8 cellular contexts compared by ENCODE assay signal in the genomic region with DNA sequence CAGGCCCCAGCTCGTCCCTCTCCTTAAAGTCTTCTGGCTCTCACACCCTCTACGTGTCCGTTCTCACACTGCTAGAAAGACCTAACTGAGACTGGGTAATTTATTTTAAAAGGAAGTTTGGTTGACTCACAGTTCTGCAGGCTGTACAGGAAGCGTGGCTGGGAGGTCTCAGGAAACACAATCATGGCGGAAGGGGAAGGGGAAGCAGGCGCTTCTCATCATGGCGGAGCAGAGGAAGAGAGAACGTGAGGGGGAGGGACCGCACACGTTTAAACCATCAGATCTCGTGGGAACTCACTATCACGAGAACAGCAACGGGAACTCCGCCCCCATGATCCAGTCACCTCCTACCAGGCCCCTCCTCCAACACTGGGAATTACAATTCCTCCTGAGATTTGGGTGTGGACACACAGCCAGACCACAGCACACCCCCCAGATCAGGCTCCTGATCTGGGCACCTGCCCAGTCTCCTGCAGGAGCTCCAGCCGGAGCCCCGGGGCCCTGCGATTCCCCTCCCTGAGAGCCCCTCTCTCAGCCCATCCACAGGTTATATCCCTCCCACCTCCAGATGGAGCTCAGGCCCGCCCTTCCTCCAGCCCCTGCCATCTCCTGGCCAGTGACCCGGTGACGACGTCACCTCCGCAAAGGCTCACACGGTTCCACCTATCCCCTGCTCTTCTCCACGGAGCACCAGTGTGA.
DNase-seq lines count a peak whose midpoint lies in the region; ATAC-seq, FAIRE-seq and TF ChIP-seq lines count a peak whose summit lies in the region.

No MANE protein-coding gene starts in this region.

- no peak overlapping the region for H3K18ac ChIP-seq in H1 (ENCODE audit: extremely low read depth, low read length)

- TF ChIP-seq EP300 in H1 (IDR thresholded peaks at IDR 0.05; ENCODE audit: borderline replicate concordance in 1 of 2, low read depth in 2 of 2, low read length in 2 of 2) = no peak

- CTCF ChIA-PET in H1 (lab: Charles Lee; ENCODE audit: partially characterized antibody) = interaction anchor here (0.5 to 0.6 kb wide), 3 partner anchors 212 to 389 kb away, joined by 3 to 5 read pairs (median 3); no protein-coding TSS in a partner anchor

- H2BK20ac ChIP-seq in H1 (ENCODE audit: low read length) = no peak overlapping the region

- no peak overlapping the region for H3K4ac ChIP-seq in H1 (replicated peaks; ENCODE audit: insufficient read length, low read depth, low read length)

- 91% methylated on average over 20 of the region's 24 CpGs; no CpG with 5 or more reads in 1 of the 2 experiments for whole genome bisulfite sequencing in H1 (ENCODE audit: extremely low coverage in 1 of 2, insufficient coverage in 1 of 2, insufficient read length in 1 of 2, insufficient replicate concordance in 2 of 2, low coverage in 1 of 2, low lambda C conversion rate in 2 of 2, missing lambda C conversion rate in 1 of 2), 2 experiments

- DNase-seq in activated CD4-positive, alpha-beta T cell treated with anti-CD3 and anti-CD28 coated beads for 24 hours (ENCODE audit: low read depth in 2 of 2) = peak; percentile 65 to 68
- no peak for DNase-seq in H1 (ENCODE audit: low read depth in 1 of 2, low spot score in 2 of 2)
- peak; percentile 59 to 80 for DNase-seq in stimulated activated CD4-positive, alpha-beta T cell treated with anti-CD3 and anti-CD28 coated beads, Interleukin-12 subunit alpha, Interleukin-12 subunit beta, amount 100 ng/mL, for 24 hours (ENCODE audit: low read depth in 2 of 2)
- no peak for DNase-seq in HFFc6
- no peak for DNase-seq in foreskin fibroblast
- no peak for DNase-seq in D341Med (ENCODE audit: low spot score)

- H3K4me1 ChIP-seq in H1 (replicated peaks in 1 of 4; ENCODE audit: control insufficient read depth in 3 of 4, insufficient read depth in 4 of 4, low read length in 3 of 4) = peaks cover 0 to 7% (median 4%) of the 10 kb centered on the region in 4 experiments; a peak in 5 of 7 replicates

- TF ChIP-seq CTCF in H1 (IDR thresholded peaks at IDR 0.05; ENCODE audit: control extremely low read depth in 1 of 3, insufficient read depth in 1 of 3, low read depth in 1 of 3, low read length in 3 of 3) = no peak
- no peak for TF ChIP-seq CTCF in HFFc6 (IDR thresholded peaks at IDR 0.05)
- no peak for TF ChIP-seq CTCF in foreskin fibroblast (IDR thresholded peaks at IDR 0.05; ENCODE audit: low read depth, low read length)

- no peaks in the 10 kb centered on the region for H3K79me2 ChIP-seq in H1 (ENCODE audit: control insufficient read depth in 1 of 2, insufficient read depth in 2 of 2, low read length in 2 of 2)

- no peak overlapping the region for H3K9ac ChIP-seq in H1 (replicated peaks in 1 of 4; ENCODE audit: extremely low read depth in 1 of 4, low read depth in 3 of 4, low read length in 3 of 4)

- H3K36me3 ChIP-seq in H1 (ENCODE audit: control insufficient read depth in 2 of 4, insufficient read depth in 4 of 4, low read length in 3 of 4) = no peaks in the 10 kb centered on the region

- H3K23me2 ChIP-seq in H1 (ENCODE audit: low read depth, low read length) = no peaks in the 10 kb centered on the region

- H3K56ac ChIP-seq in H1 (replicated peaks; ENCODE audit: insufficient read length, low read depth, low read length) = no peak overlapping the region

- POLR2A ChIA-PET in H1 (lab: Charles Lee; ENCODE audit: partially characterized antibody) = no interaction called here

- no peak overlapping the region for H2BK120ac ChIP-seq in H1 (replicated peaks; ENCODE audit: low read depth, low read length)

- H2BK5ac ChIP-seq in H1 (ENCODE audit: low read depth, low read length) = no peak overlapping the region

- no peak overlapping the region for H3K4me2 ChIP-seq in H1 (ENCODE audit: insufficient read depth in 1 of 2, low read depth in 2 of 2, low read length in 2 of 2)

- peaks cover 52% of the 10 kb centered on the region for H3K9me3 Mint-ChIP-seq in HFFc6

- H2AK5ac ChIP-seq in H1 (ENCODE audit: low read depth, low read length) = no peak overlapping the region

- no peak overlapping the region for H2BK15ac ChIP-seq in H1 (ENCODE audit: low read length)

- H4K5ac ChIP-seq in H1 (ENCODE audit: insufficient read length, low read depth, low read length) = no peak overlapping the region

- no peak overlapping the region for H2AFZ ChIP-seq in H1 (ENCODE audit: low read length)

- no peak overlapping the region for H3K23ac ChIP-seq in H1 (ENCODE audit: insufficient read length)

- H3K4me3 Mint-ChIP-seq in HFFc6 = no peak overlapping the region

- ATAC-seq in GM18502 (IDR thresholded peaks at IDR 0.05; ENCODE audit: poor library complexity, unreplicated experiment) (peak; percentile 65), HG03520 (IDR thresholded peaks at IDR 0.05; ENCODE audit: unreplicated experiment) (peak; percentile 55)

- no peak for TF ChIP-seq POLR2A in H1 (IDR thresholded peaks at IDR 0.05; ENCODE audit: control extremely low read depth in 1 of 2, low read depth in 2 of 2, low read length in 2 of 2)

- no peak overlapping the region for H4K91ac ChIP-seq in H1 (replicated peaks; ENCODE audit: insufficient read length, low read length)

- no peaks in the 10 kb centered on the region for H3K4me1 Mint-ChIP-seq in HFFc6 (ENCODE audit: low read depth)

- peak overlapping the region; percentile 11; the same call in 1 of the 2 replicates for H4K8ac ChIP-seq in H1 (ENCODE audit: extremely low read depth, insufficient read depth, low read length)

- no peak overlapping the region for H3K27ac ChIP-seq in H1 (ENCODE audit: low read depth, low read length)

- H3K27ac Mint-ChIP-seq in HFFc6 = no peak overlapping the region

- peak overlapping the region; percentile 50; the same call in 1 of the 2 replicates for H2BK12ac ChIP-seq in H1 (ENCODE audit: low read depth, low read length)

- TF ChIP-seq RAD21 in H1 (IDR thresholded peaks at IDR 0.05 in 1 of 2, conservative IDR thresholded peaks at IDR 0.05 in 1 of 2; ENCODE audit: low read depth in 2 of 2, low read length in 2 of 2) = no peak

- no peak overlapping the region for H3K4me3 ChIP-seq in H1 (ENCODE audit: extremely low read depth in 1 of 4, insufficient read depth in 2 of 4, low read depth in 3 of 4, low read length in 4 of 4)
- no peak overlapping the region for H3K4me3 ChIP-seq in foreskin fibroblast (ENCODE audit: low read depth in 1 of 2, low read length in 2 of 2)

- no peaks in the 10 kb centered on the region; the same call in 1 of the 2 replicates for H3K27me3 Mint-ChIP-seq in HFFc6 (ENCODE audit: insufficient read depth)

- H3K9me3 ChIP-seq in H1 (ENCODE audit: insufficient read depth in 2 of 2, low read depth in 1 of 2, low read length in 1 of 2) = no peaks in the 10 kb centered on the region

- no peaks in the 10 kb centered on the region for H3K27me3 ChIP-seq in H1 (replicated peaks in 1 of 4; ENCODE audit: control insufficient read depth in 3 of 4, extremely low read depth in 1 of 4, insufficient read depth in 3 of 4, low read length in 3 of 4)

- no peak for FAIRE-seq in H1 (lab: Jason Lieb, UNC)

- no peaks in the 10 kb centered on the region for H3K79me1 ChIP-seq in H1 (ENCODE audit: low read depth, low read length)

- H3K14ac ChIP-seq in H1 (ENCODE audit: insufficient read length) = no peak overlapping the region

- H4K20me1 ChIP-seq in H1 (replicated peaks in 1 of 2; ENCODE audit: control insufficient read depth in 1 of 2, insufficient read depth in 2 of 2, low read length in 2 of 2) = no peaks in the 10 kb centered on the region

- no peaks in the 10 kb centered on the region for H3K36me3 Mint-ChIP-seq in HFFc6 (ENCODE audit: low read depth)

TF ChIP-seq in H1, 55 proteins besides CTCF, POLR2A, EP300 and RAD21:
- TF ChIP-seq YY1 (IDR thresholded peaks at IDR 0.05; ENCODE audit: low read depth, low read length) (no peak), SIX5 (IDR thresholded peaks at IDR 0.05; ENCODE audit: low read depth, low read length) (no peak), RXRA (IDR thresholded peaks at IDR 0.05; ENCODE audit: insufficient read depth, low read depth, low read length) (no peak), MAFK (IDR thresholded peaks at IDR 0.05; ENCODE audit: low read depth, low read length) (no peak), SP4 (IDR thresholded peaks at IDR 0.05; ENCODE audit: low read length) (no peak)
TF ChIP-seq in H1: peak in this region for 0.

Comparison
In these comparisons a context has a peak if more than half of its experiments do, and no peak if none do; other contexts are left out.
1. DNase-seq: peak in activated CD4-positive, alpha-beta T cell treated with anti-CD3 and anti-CD28 coated beads for 24 hours (2 of 2) and stimulated activated CD4-positive, alpha-beta T cell treated with anti-CD3 and anti-CD28 coated beads, Interleukin-12 subunit alpha, Interleukin-12 subunit beta, amount 100 ng/mL, for 24 hours (2 of 2); none in H1 (0 of 2), HFFc6 (single experiment), foreskin fibroblast (0 of 2) and D341Med (single experiment).